In genomic region chr4:184231573-184231972, GRCh38 we compare ENCODE assay signal across 25 cellular contexts. TPM values are rescaled to one million over a fixed set of nuclear protein-coding genes. Genes with fewer than 3 reads are reported as not detected.
A peak's percentile ranks its signal among the peaks of the same experiment; 100 is the strongest.
DNase-seq lines count a peak whose midpoint lies in the region; ATAC-seq, FAIRE-seq and TF ChIP-seq lines count a peak whose summit lies in the region.
"Had no signal": no experiment of that assay in that cellular context is flagged by ENCODE, and none has a peak within 500 bp of the region (broad histone marks: within the 10 kb centered on the region; RNA-seq: fewer than 3 reads in every experiment).

No MANE protein-coding gene starts in this region.

- no peaks in the 10 kb centered on the region for H3K79me2 ChIP-seq in HepG2 (ENCODE audit: insufficient read depth, low read length)

- H3K27me3 ChIP-seq in HepG2 (ENCODE audit: control insufficient read depth in 1 of 2, insufficient read depth in 2 of 2, low read length in 2 of 2), result no peaks in the 10 kb centered on the region
- no peaks in the 10 kb centered on the region for H3K27me3 ChIP-seq in right lobe of liver

- no TSS peak for BruUV-seq in HepG2 (replicated peaks; lab: Mats Ljungman, UMichigan)

- POLR2A ChIA-PET in HepG2 (lab: Yijun Ruan, JAX), result no interaction called here
- POLR2A ChIA-PET in naive thymus-derived CD8-positive, alpha-beta T cell (lab: Charles Lee), result interaction anchor here (1.0 kb wide), 1 partner anchor 32 kb away, joined by 3 read pairs; no protein-coding TSS in a partner anchor

- WGBS in HepG2 (ENCODE audit: low lambda C conversion rate), result 94% methylated on average over 2 of the region's 2 CpGs
- no CpG with 5 or more reads among the region's 2 CpGs for WGBS in right lobe of liver (ENCODE audit: insufficient coverage, low coverage, low lambda C conversion rate, missing lambda C conversion rate)

- ATAC-seq in activated T-cell treated with anti-CD3 and anti-CD28 coated beads, Interleukin-2, amount 50 U/mL, for 4 hours, result no peak
- no peak; the same call in 2 of the 3 replicates for ATAC-seq in HepG2
- ATAC-seq in right lobe of liver, result no peak
- no peak for ATAC-seq in naive thymus-derived CD8-positive, alpha-beta T cell
- no peak for ATAC-seq in HG02938 (IDR thresholded peaks at IDR 0.05; ENCODE audit: unreplicated experiment)
- ATAC-seq: HCT116, PC-3 had no signal

- H3K36me3 Mint-ChIP-seq in activated T-cell treated with anti-CD3 and anti-CD28 coated beads, Interleukin-2, amount 50 U/mL, for 24 hours (ENCODE audit: low read depth), result no peaks in the 10 kb centered on the region
- no peaks in the 10 kb centered on the region for H3K36me3 Mint-ChIP-seq in activated T-cell treated with anti-CD3 and anti-CD28 coated beads, Interleukin-2, amount 50 U/mL, for 4 hours (ENCODE audit: insufficient read depth)
- H3K36me3 Mint-ChIP-seq in activated T-helper 1 cell treated with anti-CD3 and anti-CD28 coated beads, Interleukin-12 subunit alpha, Interleukin-12 subunit beta, Interleukin-2, Interleukin-4 antibody, amounts not matched to agents 30 ng/mL and 10 ng/mL and 1 ng/mL, durations not matched to agents 14 hours and 24 hours and 36 hours (ENCODE audit: low read depth), result peaks cover 10% of the 10 kb centered on the region
- no peaks in the 10 kb centered on the region for H3K36me3 Mint-ChIP-seq in naive thymus-derived CD8-positive, alpha-beta T cell
- H3K36me3 Mint-ChIP-seq: CD4-positive, CD25-positive, alpha-beta regulatory T cell had no signal

- H3K27ac ChIP-seq in HepG2 (ENCODE audit: extremely low read length, insufficient read depth, low read length) (no peak overlapping the region), right lobe of liver (peak overlapping the region in 1 of 3 donors; percentile 27)
- H3K27ac ChIP-seq: SK-N-MC had no signal

- H3K4me1 Mint-ChIP-seq in activated T-cell treated with anti-CD3 and anti-CD28 coated beads, Interleukin-2, amount 50 U/mL, for 24 hours (ENCODE audit: low read depth), result peaks cover 65% of the 10 kb centered on the region
- peaks cover 32% of the 10 kb centered on the region for H3K4me1 Mint-ChIP-seq in activated T-cell treated with anti-CD3 and anti-CD28 coated beads, Interleukin-2, amount 50 U/mL, for 4 hours (ENCODE audit: low read depth)
- peaks cover 93% of the 10 kb centered on the region for H3K4me1 Mint-ChIP-seq in activated T-helper 1 cell treated with anti-CD3 and anti-CD28 coated beads, Interleukin-12 subunit alpha, Interleukin-12 subunit beta, Interleukin-2, Interleukin-4 antibody, amounts not matched to agents 30 ng/mL and 10 ng/mL and 1 ng/mL, durations not matched to agents 14 hours and 24 hours and 36 hours (ENCODE audit: low read depth)
- H3K4me1 Mint-ChIP-seq in naive thymus-derived CD8-positive, alpha-beta T cell, result peaks cover 17 to 29% (median 24%) of the 10 kb centered on the region in 4 donors

- TF ChIP-seq POLR2A in HepG2 (IDR thresholded peaks at IDR 0.05; ENCODE audit: insufficient read depth in 1 of 2, low read depth in 2 of 2, low read length in 2 of 2) (no peak), right lobe of liver (IDR thresholded peaks at IDR 0.05) (no peak)

- H3K4me3 Mint-ChIP-seq in activated T-cell treated with anti-CD3 and anti-CD28 coated beads, Interleukin-2, amount 50 U/mL, for 24 hours, result no peak overlapping the region
- no peak overlapping the region for H3K4me3 Mint-ChIP-seq in activated T-cell treated with anti-CD3 and anti-CD28 coated beads, Interleukin-2, amount 50 U/mL, for 4 hours
- H3K4me3 Mint-ChIP-seq in activated T-helper 1 cell treated with anti-CD3 and anti-CD28 coated beads, Interleukin-12 subunit alpha, Interleukin-12 subunit beta, Interleukin-2, Interleukin-4 antibody, amounts not matched to agents 30 ng/mL and 10 ng/mL and 1 ng/mL, durations not matched to agents 14 hours and 24 hours and 36 hours, result peak overlapping the region; percentile 12
- no peak overlapping the region for H3K4me3 Mint-ChIP-seq in naive thymus-derived CD8-positive, alpha-beta T cell
- H3K4me3 Mint-ChIP-seq: CD4-positive, CD25-positive, alpha-beta regulatory T cell had no signal

- H3K4me1 ChIP-seq in HepG2 (ENCODE audit: insufficient read depth, low read length) (peaks cover 31% of the 10 kb centered on the region), right lobe of liver (peaks cover 0 to 14% (median 0%) of the 10 kb centered on the region in 4 donors)

- H3K36me3 ChIP-seq in HepG2 (replicated peaks in 1 of 2; ENCODE audit: control insufficient read depth in 1 of 2, insufficient read depth in 2 of 2, low read length in 2 of 2) (no peaks in the 10 kb centered on the region), right lobe of liver (no peaks in the 10 kb centered on the region)

- H3K9me3 ChIP-seq in HepG2 (ENCODE audit: low read length) (no peaks in the 10 kb centered on the region), right lobe of liver (no peaks in the 10 kb centered on the region)

- H3K9me3 Mint-ChIP-seq in activated T-cell treated with anti-CD3 and anti-CD28 coated beads, Interleukin-2, amount 50 U/mL, for 24 hours, result no peaks in the 10 kb centered on the region
- H3K9me3 Mint-ChIP-seq in activated T-cell treated with anti-CD3 and anti-CD28 coated beads, Interleukin-2, amount 50 U/mL, for 4 hours, result no peaks in the 10 kb centered on the region
- peaks cover 22% of the 10 kb centered on the region for H3K9me3 Mint-ChIP-seq in activated T-helper 1 cell treated with anti-CD3 and anti-CD28 coated beads, Interleukin-12 subunit alpha, Interleukin-12 subunit beta, Interleukin-2, Interleukin-4 antibody, amounts not matched to agents 30 ng/mL and 10 ng/mL and 1 ng/mL, durations not matched to agents 14 hours and 24 hours and 36 hours
- no peaks in the 10 kb centered on the region for H3K9me3 Mint-ChIP-seq in naive thymus-derived CD8-positive, alpha-beta T cell
- H3K9me3 Mint-ChIP-seq: CD4-positive, CD25-positive, alpha-beta regulatory T cell had no signal

- TF ChIP-seq EP300 in HepG2 (IDR thresholded peaks at IDR 0.05; ENCODE audit: low read depth in 2 of 2, low read length in 2 of 2) (no peak), HepG2 (CRISPR knock-in tag; IDR thresholded peaks at IDR 0.05; ENCODE audit: borderline replicate concordance) (no peak)

- CTCF ChIA-PET in HepG2 (lab: Yijun Ruan, JAX; ENCODE audit: low intra/inter-chr PET ratio, low total read pairs), result no interaction called here

- intact Hi-C loops in HepG2 (cut with micrococcal nuclease; ENCODE audit: unreplicated experiment), result no loop called here
- intact Hi-C loops in right lobe of liver (cut with DNase I), result no loop called here
- intact Hi-C loops in activated T-helper 1 cell treated with anti-CD3 and anti-CD28 coated beads, Interleukin-12 subunit alpha, Interleukin-12 subunit beta, Interleukin-2, Interleukin-4 antibody, amounts not matched to agents 30 ng/mL and 10 ng/mL and 1 ng/mL, durations not matched to agents 14 hours and 24 hours and 36 hours (cut with micrococcal nuclease), result loop anchor here (5.0 to 10.0 kb wide), 2 partner anchors 574 to 593 kb away; partner anchors contain the start of genes ACSL1, RWDD4 and TRAPPC11

- H3K4me2 ChIP-seq in HepG2 (ENCODE audit: low read depth, low read length), result peak overlapping the region; percentile 53; the same call in 1 of the 2 replicates

- FAIRE-seq in HepG2 (lab: Jason Lieb, UNC), result no peak
- FAIRE-seq: G401.6 had no signal

- H3K9ac ChIP-seq in HepG2 (ENCODE audit: insufficient read depth, low read depth, low read length), result no peak overlapping the region

- no peak overlapping the region for H3K4me3 ChIP-seq in HepG2 (replicated peaks in 1 of 3; ENCODE audit: insufficient read depth in 1 of 3, low read depth in 2 of 3, low read length in 3 of 3)
- H3K4me3 ChIP-seq in right lobe of liver, result no peak overlapping the region
- H3K4me3 ChIP-seq: SK-N-MC had no signal

- in situ Hi-C loops in HepG2 (cut with HindIII; ENCODE audit: extremely low pct_ligation_motif_present, low pct_unique_long_range_greater_than_20kb), result no loop called here

- H2AFZ ChIP-seq in HepG2 (ENCODE audit: low read length), result no peak overlapping the region

- H3K27ac Mint-ChIP-seq in activated T-cell treated with anti-CD3 and anti-CD28 coated beads, Interleukin-2, amount 50 U/mL, for 24 hours, result peak overlapping the region; percentile 30
- H3K27ac Mint-ChIP-seq in activated T-helper 1 cell treated with anti-CD3 and anti-CD28 coated beads, Interleukin-12 subunit alpha, Interleukin-12 subunit beta, Interleukin-2, Interleukin-4 antibody, amounts not matched to agents 30 ng/mL and 10 ng/mL and 1 ng/mL, durations not matched to agents 14 hours and 24 hours and 36 hours, result no peak overlapping the region
- peak overlapping the region in 8 of 10 donors; percentile 3 to 76 (median 24) for H3K27ac Mint-ChIP-seq in naive thymus-derived CD8-positive, alpha-beta T cell
- H3K27ac Mint-ChIP-seq: CD4-positive, CD25-positive, alpha-beta regulatory T cell had no signal

- H4K20me1 ChIP-seq in HepG2 (ENCODE audit: insufficient read depth, low read length), result no peaks in the 10 kb centered on the region

- no peak for DNase-seq in activated T-cell treated with anti-CD3 and anti-CD28 coated beads, Interleukin-2, amount 50 U/mL, for 24 hours
- DNase-seq in activated T-cell treated with anti-CD3 and anti-CD28 coated beads, Interleukin-2, amount 50 U/mL, for 4 hours, result no peak
- DNase-seq in HepG2 (ENCODE audit: low spot score) (no peak), right lobe of liver (no peak), SK-N-DZ (ENCODE audit: low spot score) (no peak)
- DNase-seq in activated T-helper 1 cell treated with anti-CD3 and anti-CD28 coated beads, Interleukin-12 subunit alpha, Interleukin-12 subunit beta, Interleukin-2, Interleukin-4 antibody, amounts not matched to agents 30 ng/mL and 10 ng/mL and 1 ng/mL, durations not matched to agents 14 hours and 24 hours and 36 hours (ENCODE audit: low spot score), result no peak
- no peak for DNase-seq in naive thymus-derived CD8-positive, alpha-beta T cell
- DNase-seq: CD4-positive, CD25-positive, alpha-beta regulatory T cell; COR-L47; NCI-H1048; NCI-H1417; NCI-H1694; NCI-H2029 treated with DMSO at 0.1 percent for 48 hours; NCI-H446 treated with DMSO at 0.1 percent for 48 hours; NCI-H526; NCI-H82; NK-92 treated with Interleukin-12 subunit alpha and Interleukin-12 subunit beta, amount 100 ng/mL, for 24 hours; PC-3 had no signal

- no peak for TF ChIP-seq CTCF in HepG2 (CRISPR knock-in tag; IDR thresholded peaks at IDR 0.05)
- no peak for TF ChIP-seq CTCF in right lobe of liver (IDR thresholded peaks at IDR 0.05)

- TF ChIP-seq RAD21 in HepG2 (CRISPR knock-in tag; IDR thresholded peaks at IDR 0.05), result no peak

- H3K27me3 Mint-ChIP-seq in activated T-cell treated with anti-CD3 and anti-CD28 coated beads, Interleukin-2, amount 50 U/mL, for 24 hours, result no peaks in the 10 kb centered on the region
- peaks cover 2% of the 10 kb centered on the region for H3K27me3 Mint-ChIP-seq in activated T-cell treated with anti-CD3 and anti-CD28 coated beads, Interleukin-2, amount 50 U/mL, for 4 hours (ENCODE audit: low read depth)
- no peaks in the 10 kb centered on the region for H3K27me3 Mint-ChIP-seq in activated T-helper 1 cell treated with anti-CD3 and anti-CD28 coated beads, Interleukin-12 subunit alpha, Interleukin-12 subunit beta, Interleukin-2, Interleukin-4 antibody, amounts not matched to agents 30 ng/mL and 10 ng/mL and 1 ng/mL, durations not matched to agents 14 hours and 24 hours and 36 hours (ENCODE audit: insufficient read depth)
- H3K27me3 Mint-ChIP-seq in naive thymus-derived CD8-positive, alpha-beta T cell, result peaks cover 0 to 10% (median 0%) of the 10 kb centered on the region in 5 donors

RNA-seq across cellular contexts. Expression of gene ENPP6, which starts 13.9 kb away (rescaled TPM):
- total RNA-seq in activated T-cell treated with anti-CD3 and anti-CD28 coated beads, Interleukin-2, amount 50 U/mL, for 4 hours, result under 1 TPM in 1 of 3 donors, not detected in 2; 0.11 TPM
- total RNA-seq in HepG2 (2016; rRNA removed; fragmentation: Illumina TruSeq; extraction: Trizol), result not detected in 2 replicates
- not detected in 2 replicates for total RNA-seq in HepG2 (2016; cell fraction: cytosol; rRNA removed; fragmentation: Illumina TruSeq; extraction: Trizol; ENCODE audit: low read depth)
- not detected in 2 replicates for total RNA-seq in HepG2 (2016; cell fraction: insoluble cytoplasmic fraction; rRNA removed; fragmentation: Illumina TruSeq; extraction: Trizol)
- total RNA-seq in HepG2 (2016; cell fraction: membrane; rRNA removed; fragmentation: Illumina TruSeq; extraction: Trizol), result not detected in 2 replicates
- total RNA-seq in HepG2 (2016; cell fraction: nucleus; rRNA removed; fragmentation: Illumina TruSeq; extraction: Trizol), result not detected in 2 replicates
- polyA plus RNA-seq in HepG2 (2011; rRNA removed), result not detected in 2 replicates
- polyA plus RNA-seq in HepG2 (2011; cell fraction: cytosol; rRNA removed), result 0.03 TPM in 1 of 2 replicates, not detected in the other
- polyA plus RNA-seq in HepG2 (2011; cell fraction: nucleus; rRNA removed), result not detected in 2 replicates
- not detected in 2 replicates for polyA plus RNA-seq in HepG2 (2012)
- not detected in 2 replicates for polyA plus RNA-seq in HepG2 (2016; cell fraction: cytosol; fragmentation: Illumina TruSeq; extraction: Trizol; ENCODE audit: low read depth)
- not detected in 2 replicates for polyA plus RNA-seq in HepG2 (2016; cell fraction: insoluble cytoplasmic fraction; fragmentation: Illumina TruSeq; extraction: Trizol; ENCODE audit: low read depth)
- polyA plus RNA-seq in HepG2 (2016; cell fraction: membrane; fragmentation: Illumina TruSeq; extraction: Trizol; ENCODE audit: low read depth), result not detected in 2 replicates
- not detected in 2 replicates for polyA plus RNA-seq in HepG2 (2016; cell fraction: nucleus; fragmentation: Illumina TruSeq; extraction: Trizol; ENCODE audit: insufficient read depth, low read depth)
- not detected in 2 replicates for polyA minus RNA-seq in HepG2 (2011; rRNA and poly(A)+ RNA removed; ENCODE audit: low replicate concordance)
- polyA minus RNA-seq in HepG2 (2011; cell fraction: cytosol; rRNA and poly(A)+ RNA removed), result not detected in 2 replicates
- not detected in 2 replicates for polyA minus RNA-seq in HepG2 (2011; cell fraction: nucleus; rRNA and poly(A)+ RNA removed)
- total RNA-seq in right lobe of liver, result under 1 TPM in 2 of 6 experiments, not detected in 4; 0.06 to 0.42 TPM
- total RNA-seq in activated T-helper 1 cell treated with anti-CD3 and anti-CD28 coated beads, Interleukin-12 subunit alpha, Interleukin-12 subunit beta, Interleukin-2, Interleukin-4 antibody, amounts not matched to agents 30 ng/mL and 10 ng/mL and 1 ng/mL, durations not matched to agents 14 hours and 24 hours and 36 hours, result 2.5 and 3.4 TPM in 2 replicates
- total RNA-seq in naive thymus-derived CD8-positive, alpha-beta T cell, result not detected
- polyA plus RNA-seq in naive thymus-derived CD8-positive, alpha-beta T cell, result under 1 TPM in 1 of 3 donors, not detected in 2; 0.08 TPM
- not detected in 2 replicates for polyA plus RNA-seq in SK-N-DZ (2014; cell fraction: cytosol; rRNA removed)
- polyA plus RNA-seq in SK-N-DZ (2014; cell fraction: nucleus; rRNA removed), result not detected in 2 replicates
- total RNA-seq: A172; CD4-positive, CD25-positive, alpha-beta regulatory T cell; H4; PC-3 had no signal
- polyA plus RNA-seq: BJ; CD4-positive, CD25-positive, alpha-beta regulatory T cell had no signal
